In genomic region chr17:29617481-29618271, GRCh38 we compare ENCODE assay signal across 8 cellular contexts. TPM values are rescaled to one million over a fixed set of nuclear protein-coding genes. Genes with fewer than 3 reads are reported as not detected.
DNase-seq lines count a peak whose midpoint lies in the region; ATAC-seq and TF ChIP-seq lines count a peak whose summit lies in the region.

No MANE protein-coding gene starts in this region.

- H4K20me1 ChIP-seq in OCI-LY7 (ENCODE audit: insufficient read depth, low read length): 0 out of 2 replicates have a peak, but pooled peaks cover 10% of the 10 kb centered on the region

- peaks cover 100% of the 10 kb centered on the region for H3K27me3 ChIP-seq in neutrophil
- peaks cover 6% of the 10 kb centered on the region for H3K27me3 ChIP-seq in suprapubic skin

- no peak for TF ChIP-seq EP300 in suprapubic skin (IDR thresholded peaks at IDR 0.05)

- POLR2A ChIA-PET in OCI-LY7 (lab: Charles Lee): interaction anchor here (0.5 to 1.1 kb wide), 6 partner anchors 25 to 637 kb away, joined by 3 to 5 read pairs (median 4); partner anchors contain the start of gene ANKRD13B

- TF ChIP-seq POLR2A in suprapubic skin (IDR thresholded peaks at IDR 0.05): no peak

- DNase-seq in DMS53 (lab: John Stamatoyannopoulos, UW): peak; percentile 91
- DNase-seq in OCI-LY7 (ENCODE audit: low spot score): peak; percentile 87
- DNase-seq in activated effector memory CD4-positive, alpha-beta T cell treated with anti-CD3 and anti-CD28 coated beads, Interleukin-2, amount 50 U/mL, for 16 hours: peak; percentile 95
- DNase-seq in foreskin fibroblast: peak; percentile 58 to 86
- peak in 1 of 2 donors; percentile 90 for DNase-seq in suprapubic skin (ENCODE audit: low spot score in 2 of 2)

- peak overlapping the region; percentile 58 for H3K4me3 ChIP-seq in OCI-LY7 (ENCODE audit: low read depth, low read length, poor library complexity, severe bottlenecking)
- peak overlapping the region in 1 of 2 donors; percentile 14 for H3K4me3 ChIP-seq in foreskin fibroblast (ENCODE audit: low read depth in 1 of 2, low read length in 2 of 2)
- peak overlapping the region; percentile 67 for H3K4me3 ChIP-seq in neutrophil (ENCODE audit: low read depth in 1 of 2, low read length in 1 of 2)
- peak overlapping the region; percentile 42 for H3K4me3 ChIP-seq in suprapubic skin

- H3K9me3 ChIP-seq in OCI-LY7 (ENCODE audit: low read length) (no peaks in the 10 kb centered on the region), neutrophil (no peaks in the 10 kb centered on the region), suprapubic skin (no peaks in the 10 kb centered on the region)

- WGBS in suprapubic skin: 13% methylated on average over 20 of the region's 68 CpGs

- H3K27ac ChIP-seq in OCI-LY7 (ENCODE audit: low read depth, low read length, poor library complexity, severe bottlenecking) (peak overlapping the region; percentile 32), neutrophil (peak overlapping the region; percentile 50), suprapubic skin (no peak overlapping the region)

- peak overlapping the region; percentile 84; the same call in 1 of the 2 replicates for H2AFZ ChIP-seq in OCI-LY7 (ENCODE audit: low read length)

- H3K9me2 ChIP-seq in OCI-LY7 (ENCODE audit: insufficient read depth, low read length): no peaks in the 10 kb centered on the region

- peak; percentile 84 for TF ChIP-seq CTCF in OCI-LY7 (conservative IDR thresholded peaks at IDR 0.05; ENCODE audit: low read length)
- TF ChIP-seq CTCF in foreskin fibroblast (IDR thresholded peaks at IDR 0.05; ENCODE audit: low read depth, low read length): peak; percentile 67
- TF ChIP-seq CTCF in neutrophil (IDR thresholded peaks at IDR 0.05): peak; percentile 91
- peak; percentile 51 to 75 for TF ChIP-seq CTCF in suprapubic skin (IDR thresholded peaks at IDR 0.05)

- BruUV-seq in OCI-LY7 (replicated peaks; lab: Mats Ljungman, UMichigan): no TSS peak

- peaks cover 46% of the 10 kb centered on the region for H3K4me1 ChIP-seq in OCI-LY7 (ENCODE audit: insufficient read depth, low read length, poor library complexity, severe bottlenecking)
- H3K4me1 ChIP-seq in neutrophil (ENCODE audit: control insufficient read depth in 1 of 2, insufficient read depth in 1 of 2, low read depth in 1 of 2, low read length in 1 of 2): peaks cover 64% of the 10 kb centered on the region in 2 experiments
- peaks cover 68% of the 10 kb centered on the region for H3K4me1 ChIP-seq in suprapubic skin

- H3K79me2 ChIP-seq in OCI-LY7 (ENCODE audit: insufficient read depth, low read depth, low read length): no peaks in the 10 kb centered on the region

- CTCF ChIA-PET in OCI-LY7 (lab: Charles Lee; ENCODE audit: unreplicated experiment): interaction anchor here (0.7 to 1.7 kb wide), 7 partner anchors 9 to 162 kb away, joined by 3 to 9 read pairs (median 3); no protein-coding TSS in a partner anchor

- H3K4me2 ChIP-seq in OCI-LY7 (ENCODE audit: low read length): peak overlapping the region; percentile 86

- H3K36me3 ChIP-seq in OCI-LY7 (ENCODE audit: insufficient read depth, low read length): 0 out of 2 replicates have a peak, but pooled peaks cover 4% of the 10 kb centered on the region
- H3K36me3 ChIP-seq in neutrophil: no peaks in the 10 kb centered on the region
- H3K36me3 ChIP-seq in suprapubic skin: no peaks in the 10 kb centered on the region

- intact Hi-C loops in OCI-LY7 (cut with micrococcal nuclease; ENCODE audit: unreplicated experiment): loop anchor here (5.0 kb wide), 3 partner anchors 35 to 475 kb away; no protein-coding TSS in a partner anchor

- peak; percentile 28 for ATAC-seq in HG03342 (IDR thresholded peaks at IDR 0.05; ENCODE audit: unreplicated experiment)
- ATAC-seq in GM19395 (IDR thresholded peaks at IDR 0.05; ENCODE audit: unreplicated experiment): no peak

RNA-seq across cellular contexts. Expression of gene CORO6, which starts 5.0 kb away (rescaled TPM):
- 3.9 and 5.9 TPM in 2 replicates for total RNA-seq in OCI-LY7 (2014; rRNA removed; shearing (Covaris generic))
- 6.2 and 7.5 TPM in 2 replicates for total RNA-seq in OCI-LY7 (2022)
- 10 to 100 TPM in 1 of 4 donors, 1 to 10 TPM in 3; 1.4 to 13.7 (median 6.6) TPM for total RNA-seq in suprapubic skin

RNA-seq across cellular contexts. Expression of gene ANKRD13B, which starts 24.7 kb away (rescaled TPM):
- 17.8 and 22.8 TPM in 2 replicates for total RNA-seq in OCI-LY7 (2014; rRNA removed; shearing (Covaris generic))
- total RNA-seq in OCI-LY7 (2022): 30.5 and 32.8 TPM in 2 replicates
- total RNA-seq in suprapubic skin: 10 to 100 TPM in 3 of 4 donors, 1 to 10 TPM in 1; 9.0 to 16.5 (median 10.8) TPM

RNA-seq across cellular contexts. Expression of gene GIT1, which starts 28.2 kb away (rescaled TPM):
- total RNA-seq in OCI-LY7 (2014; rRNA removed; shearing (Covaris generic)): 38.8 and 44.3 TPM in 2 replicates
- total RNA-seq in OCI-LY7 (2022) (60.2 and 69.6 TPM in 2 replicates), suprapubic skin (100 to 1,000 TPM in 2 of 4 donors, 10 to 100 TPM in 2; 66.7 to 103 (median 90.4) TPM)

RNA-seq across cellular contexts. Expression of gene TP53I13, which starts 49.2 kb away (rescaled TPM):
- 27.5 and 30.9 TPM in 2 replicates for total RNA-seq in OCI-LY7 (2014; rRNA removed; shearing (Covaris generic))
- total RNA-seq in OCI-LY7 (2022) (20.8 and 26.5 TPM in 2 replicates), suprapubic skin (10 to 100 TPM; 31.6 to 45.9 (median 40.3) TPM)

RNA-seq across cellular contexts. Expression of gene ABHD15, which starts 50.8 kb away (rescaled TPM):
- 7.7 and 8.5 TPM in 2 replicates for total RNA-seq in OCI-LY7 (2014; rRNA removed; shearing (Covaris generic))
- total RNA-seq in OCI-LY7 (2022) (13.9 and 15.3 TPM in 2 replicates), suprapubic skin (10 to 100 TPM in 1 of 4 donors, 1 to 10 TPM in 3; 7.2 to 11.0 (median 7.9) TPM)
